In genomic region chr1:207828485-207829158, GRCh38 we compare ENCODE assay signal across 1 cellular context.
TF ChIP-seq lines count a peak whose summit lies in the region.

No MANE protein-coding gene starts in this region.

TF ChIP-seq in GM12878, 131 proteins besides CTCF, POLR2A, EP300 and RAD21 (continued from another document):
- no peak for TF ChIP-seq FOS (IDR thresholded peaks at IDR 0.05; ENCODE audit: borderline replicate concordance, extremely low read depth, insufficient read length)
- TF ChIP-seq MEF2B (IDR thresholded peaks at IDR 0.05; ENCODE audit: partially characterized antibody, poor library complexity, severe bottlenecking): no peak
- peak; percentile 27 for TF ChIP-seq RELA (IDR thresholded peaks at IDR 0.05; ENCODE audit: borderline replicate concordance, partially characterized antibody)
- TF ChIP-seq TCF7 (IDR thresholded peaks at IDR 0.05; ENCODE audit: borderline replicate concordance): no peak
- TF ChIP-seq PBX3 (IDR thresholded peaks at IDR 0.05; ENCODE audit: insufficient replicate concordance, low read depth, low read length): no peak
- no peak for TF ChIP-seq GATAD2B (conservative IDR thresholded peaks at IDR 0.05; ENCODE audit: low read depth)
- no peak for TF ChIP-seq RCOR1 (conservative IDR thresholded peaks at IDR 0.05; ENCODE audit: low read depth, low read length)
- no peak for TF ChIP-seq CUX1 (IDR thresholded peaks at IDR 0.05; ENCODE audit: insufficient replicate concordance, low read depth, low read length)
- TF ChIP-seq NR2C1 (IDR thresholded peaks at IDR 0.05): no peak
- no peak for TF ChIP-seq STAT1 (conservative IDR thresholded peaks at IDR 0.05)
- TF ChIP-seq ATF3 (IDR thresholded peaks at IDR 0.05; ENCODE audit: borderline replicate concordance, extremely low read depth, low read depth, low read length): no peak
- TF ChIP-seq ZNF24 (IDR thresholded peaks at IDR 0.05): no peak
- TF ChIP-seq SP1 (IDR thresholded peaks at IDR 0.05; ENCODE audit: low read depth, low read length): no peak
- no peak for TF ChIP-seq TARDBP (IDR thresholded peaks at IDR 0.05; ENCODE audit: borderline replicate concordance)
- no peak for TF ChIP-seq CBFB (IDR thresholded peaks at IDR 0.05; ENCODE audit: low read depth)
- no peak for TF ChIP-seq ZNF384 (IDR thresholded peaks at IDR 0.05; ENCODE audit: borderline replicate concordance, low read depth, low read length)
- TF ChIP-seq MEF2A (IDR thresholded peaks at IDR 0.05; ENCODE audit: insufficient read depth, low read depth, low read length): no peak
- TF ChIP-seq ESRRA (IDR thresholded peaks at IDR 0.05; ENCODE audit: low read length): no peak
- TF ChIP-seq CHD2 (IDR thresholded peaks at IDR 0.05; ENCODE audit: borderline replicate concordance, low read depth, low read length): no peak
- TF ChIP-seq BCLAF1 (IDR thresholded peaks at IDR 0.05): no peak
- no peak for TF ChIP-seq IRF3 (IDR thresholded peaks at IDR 0.05)
- TF ChIP-seq YY1 (IDR thresholded peaks at IDR 0.05; ENCODE audit: low read depth, low read length): peak; percentile 71; the same call in 1 of the 2 replicates
- no peak for TF ChIP-seq RAD51 (IDR thresholded peaks at IDR 0.05)
- TF ChIP-seq SMARCA5 (IDR thresholded peaks at IDR 0.05): no peak
- no peak for TF ChIP-seq MLLT1 (IDR thresholded peaks at IDR 0.05)
- TF ChIP-seq ZNF207 (IDR thresholded peaks at IDR 0.05; ENCODE audit: borderline replicate concordance): no peak
- no peak for TF ChIP-seq YBX1 (IDR thresholded peaks at IDR 0.05)
- TF ChIP-seq GABPA (IDR thresholded peaks at IDR 0.05; ENCODE audit: low read depth): no peak
- no peak for TF ChIP-seq NFIC (IDR thresholded peaks at IDR 0.05; ENCODE audit: low read depth, low read length)
- no peak for TF ChIP-seq KDM1A (IDR thresholded peaks at IDR 0.05; ENCODE audit: borderline replicate concordance)
- TF ChIP-seq E4F1 (IDR thresholded peaks at IDR 0.05; ENCODE audit: borderline replicate concordance, partially characterized antibody): no peak
- TF ChIP-seq FOXK2 (IDR thresholded peaks at IDR 0.05): no peak
TF ChIP-seq in GM12878: peak in this region for 18.
